8 cellular contexts compared by ENCODE assay signal in genomic region chr20:34676642-34677373, GRCh38. TPM values are rescaled to one million over a fixed set of nuclear protein-coding genes. Genes with fewer than 3 reads are reported as not detected.
DNase-seq lines count a peak whose midpoint lies in the region; ATAC-seq and TF ChIP-seq lines count a peak whose summit lies in the region.

Gene PIGU, minus strand, starts transcription at chr20:34677092. Its CDS starts 7 bp downstream, at chr20:34677085.

- peak within 1 kb of the TSS; percentile 94 for H3K4me3 Mint-ChIP-seq in activated naive CD8-positive, alpha-beta T cell treated with anti-CD3 and anti-CD28 coated beads, Interleukin-2, amount 50 U/mL, for 24 hours
- H3K4me3 Mint-ChIP-seq in type B pancreatic cell, result peak within 1 kb of the TSS; percentile 98

- H3K9me3 Mint-ChIP-seq in activated naive CD8-positive, alpha-beta T cell treated with anti-CD3 and anti-CD28 coated beads, Interleukin-2, amount 50 U/mL, for 24 hours, result no peaks in the 10 kb centered on the region
- no peaks in the 10 kb centered on the region for H3K9me3 Mint-ChIP-seq in type B pancreatic cell

- H3K9ac ChIP-seq in trophoblast cell (ENCODE audit: low read length), result peak within 1 kb of the TSS; percentile 89

- no peak within 1 kb of the TSS for H3K23ac ChIP-seq in trophoblast cell (ENCODE audit: low read length)

- peak within 1 kb of the TSS; percentile 79 for H3K4me2 ChIP-seq in trophoblast cell (ENCODE audit: low read length)

- H3K4me3 ChIP-seq in cardiac muscle cell (peak within 1 kb of the TSS; percentile 71), trophoblast cell (ENCODE audit: low read depth, low read length) (peak within 1 kb of the TSS; percentile 98)

- H4K12ac ChIP-seq in trophoblast cell (ENCODE audit: low read depth, low read length), result peak within 1 kb of the TSS; percentile 91

- peak within 1 kb of the TSS; percentile 94 for H4K8ac ChIP-seq in trophoblast cell (ENCODE audit: low read depth, low read length)

- no CpG with 5 or more reads among the region's 64 CpGs for WGBS in trophoblast cell (ENCODE audit: extremely low coverage, insufficient coverage, insufficient read length)

- H3K27ac ChIP-seq in cardiac muscle cell (peak within 1 kb of the TSS; percentile 85), trophoblast cell (ENCODE audit: low read depth, low read length) (peak within 1 kb of the TSS; percentile 71)

- H4K91ac ChIP-seq in trophoblast cell (ENCODE audit: low read depth, low read length), result peak within 1 kb of the TSS; percentile 63

- H2AK5ac ChIP-seq in trophoblast cell (ENCODE audit: low read length), result no peak within 1 kb of the TSS

- peaks cover 5% of the 10 kb centered on the region for H3K36me3 Mint-ChIP-seq in activated naive CD8-positive, alpha-beta T cell treated with anti-CD3 and anti-CD28 coated beads, Interleukin-2, amount 50 U/mL, for 24 hours (ENCODE audit: low read depth)
- H3K36me3 Mint-ChIP-seq in type B pancreatic cell, result peaks cover 9% of the 10 kb centered on the region

- H3K4me1 Mint-ChIP-seq in activated naive CD8-positive, alpha-beta T cell treated with anti-CD3 and anti-CD28 coated beads, Interleukin-2, amount 50 U/mL, for 24 hours, result peaks cover 29% of the 10 kb centered on the region
- peaks cover 20% of the 10 kb centered on the region for H3K4me1 Mint-ChIP-seq in type B pancreatic cell (ENCODE audit: unreplicated experiment)

- peaks cover 4% of the 10 kb centered on the region for H3K4me1 ChIP-seq in cardiac muscle cell (ENCODE audit: low read depth)
- H3K4me1 ChIP-seq in trophoblast cell (ENCODE audit: control insufficient read depth in 1 of 2, insufficient read depth in 2 of 2, low read length in 2 of 2), result no peaks in the 10 kb centered on the region

- H3K27ac Mint-ChIP-seq in activated naive CD8-positive, alpha-beta T cell treated with anti-CD3 and anti-CD28 coated beads, Interleukin-2, amount 50 U/mL, for 24 hours, result peak within 1 kb of the TSS; percentile 98
- peak within 1 kb of the TSS; percentile 96 for H3K27ac Mint-ChIP-seq in type B pancreatic cell

- no peaks in the 10 kb centered on the region for H3K27me3 Mint-ChIP-seq in activated naive CD8-positive, alpha-beta T cell treated with anti-CD3 and anti-CD28 coated beads, Interleukin-2, amount 50 U/mL, for 24 hours
- no peaks in the 10 kb centered on the region for H3K27me3 Mint-ChIP-seq in type B pancreatic cell

- peaks cover 2% of the 10 kb centered on the region for H3K79me1 ChIP-seq in trophoblast cell (ENCODE audit: low read length)

- H2BK120ac ChIP-seq in trophoblast cell (ENCODE audit: insufficient read depth, low read length, poor library complexity), result no peak within 1 kb of the TSS

- H3K14ac ChIP-seq in trophoblast cell (ENCODE audit: low read length), result peak within 1 kb of the TSS; percentile 82

- no peak within 1 kb of the TSS for H2BK12ac ChIP-seq in trophoblast cell (ENCODE audit: low read length)

- H3K36me3 ChIP-seq in cardiac muscle cell, result no peaks in the 10 kb centered on the region
- H3K36me3 ChIP-seq in trophoblast cell (ENCODE audit: control insufficient read depth in 1 of 2, insufficient read depth in 2 of 2, low read length in 2 of 2), result no peaks in the 10 kb centered on the region

- peak within 1 kb of the TSS; percentile 74 for H2BK5ac ChIP-seq in trophoblast cell (ENCODE audit: low read depth, low read length, poor library complexity)

- TF ChIP-seq CTCF in GM12873 (IDR thresholded peaks at IDR 0.05; ENCODE audit: insufficient read depth, low read depth, low read length, missing control alignments) (peak; percentile 20), cardiac muscle cell (IDR thresholded peaks at IDR 0.05; ENCODE audit: low read depth, low read length) (no peak), type B pancreatic cell (conservative IDR thresholded peaks at IDR 0.05) (peak; percentile 63)

- DNase-seq in NCI-H1417 (lab: John Stamatoyannopoulos, UW) (peak; percentile 95 to 99 (median 98)), SW 1271 (lab: John Stamatoyannopoulos, UW) (peak; percentile 100), cardiac muscle cell (ENCODE audit: low read depth in 1 of 2, low spot score in 1 of 2) (peak; percentile 97), trophoblast cell (peak; percentile 97 to 98), type B pancreatic cell (ENCODE audit: extremely low spot score, unreplicated experiment) (peak; percentile 100)
- peak; percentile 95 for DNase-seq in activated naive CD8-positive, alpha-beta T cell treated with anti-CD3 and anti-CD28 coated beads, Interleukin-2, amount 50 U/mL, for 24 hours

- peak within 1 kb of the TSS; percentile 98 for H2AFZ ChIP-seq in trophoblast cell (ENCODE audit: insufficient read depth, low read length, poor library complexity)

- H3K79me2 ChIP-seq in trophoblast cell (ENCODE audit: control insufficient read depth, insufficient read depth, low read length, poor library complexity), result peaks cover 3% of the 10 kb centered on the region

- ATAC-seq in HG02759 (IDR thresholded peaks at IDR 0.05; ENCODE audit: unreplicated experiment), result peak; percentile 97
- ATAC-seq in activated naive CD8-positive, alpha-beta T cell treated with anti-CD3 and anti-CD28 coated beads, Interleukin-2, amount 50 U/mL, for 24 hours, result peak; percentile 99

- no peaks in the 10 kb centered on the region for H3K9me3 ChIP-seq in cardiac muscle cell (ENCODE audit: low read depth)
- H3K9me3 ChIP-seq in trophoblast cell (ENCODE audit: insufficient read depth, low read depth, low read length), result no peaks in the 10 kb centered on the region

- no peaks in the 10 kb centered on the region for H3K27me3 ChIP-seq in cardiac muscle cell
- no peaks in the 10 kb centered on the region for H3K27me3 ChIP-seq in trophoblast cell (ENCODE audit: insufficient read depth, low read length)

- peak within 1 kb of the TSS; percentile 93 for H3K18ac ChIP-seq in trophoblast cell (ENCODE audit: low read length)

- H3K4ac ChIP-seq in trophoblast cell (ENCODE audit: low read depth, low read length), result peak within 1 kb of the TSS; percentile 67

RNA-seq across cellular contexts. Expression of gene PIGU, which starts in this region (rescaled TPM):
- total RNA-seq in cardiac muscle cell (22.8 and 25.1 TPM in 2 replicates), type B pancreatic cell (ENCODE audit: low replicate concordance) (41.5 and 46.2 TPM in 2 replicates)
- polyA plus RNA-seq in cardiac muscle cell, result 37.9 and 40.9 TPM in 2 replicates
- 29.0 and 29.9 TPM in 2 replicates for polyA plus RNA-seq in trophoblast cell (2013)

Comparison
In these comparisons a context has a peak if more than half of its experiments do, and no peak if none do; other contexts are left out.
1. Peak in every context shown above with its lines: DNase-seq, ATAC-seq, H3K4me3 ChIP-seq and H3K27ac ChIP-seq.